Comparison of ENCODE assay signal across 8 cellular contexts in the genomic region with DNA sequence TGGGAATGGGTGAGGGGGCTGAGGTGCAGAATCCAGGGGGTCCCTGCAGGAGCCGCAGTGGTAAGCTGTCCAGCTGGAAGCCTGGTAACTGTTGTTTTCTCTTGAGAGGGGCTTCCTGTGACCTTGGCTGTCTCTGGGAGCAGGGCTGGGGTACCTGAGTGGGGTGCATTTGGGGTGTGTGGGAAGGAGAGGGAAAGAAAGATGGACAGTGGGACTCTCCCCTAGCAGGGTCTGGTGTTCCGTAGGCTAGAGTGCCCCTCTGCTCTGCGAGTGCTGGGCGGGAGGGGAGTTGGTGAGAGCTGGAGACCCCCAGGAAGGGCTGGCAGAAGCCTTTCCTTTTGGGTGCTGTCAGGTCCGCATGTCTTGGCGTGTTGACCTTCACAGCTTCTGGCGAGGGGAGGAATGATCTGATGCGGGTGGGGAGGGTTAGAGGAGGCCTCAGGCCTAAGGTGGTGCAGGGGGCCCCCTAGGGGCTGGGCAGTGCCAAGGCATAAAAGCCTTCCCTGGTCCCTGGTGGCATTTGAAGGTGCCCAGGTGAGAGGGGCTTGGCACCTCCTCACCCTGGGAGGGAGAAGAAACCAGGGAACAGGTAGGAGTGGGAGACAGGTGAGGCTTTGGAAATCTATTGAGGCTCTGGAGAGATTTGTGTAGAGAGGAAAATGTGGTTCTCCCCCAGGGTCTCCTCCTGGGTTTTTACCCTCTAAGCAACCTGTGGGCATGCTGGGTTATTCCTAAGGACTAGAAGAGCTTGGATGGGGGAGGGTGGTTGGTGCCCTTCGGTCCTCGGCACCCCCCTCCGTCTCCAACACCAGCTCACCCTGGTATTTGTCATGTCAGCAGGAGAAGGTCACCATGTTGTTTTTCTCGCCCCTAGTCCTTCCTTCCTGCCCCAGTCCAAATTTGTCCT. TPM values are rescaled to one million over a fixed set of nuclear protein-coding genes. Genes with fewer than 3 reads are reported as not detected.
DNase-seq lines count a peak whose midpoint lies in the region; ATAC-seq, FAIRE-seq and TF ChIP-seq lines count a peak whose summit lies in the region.

No MANE protein-coding gene starts in this region.

- peaks cover 49% of the 10 kb centered on the region for H3K36me3 ChIP-seq in bronchial epithelial cell (ENCODE audit: control insufficient read depth, insufficient read depth, low read length)

- no peak for FAIRE-seq in bronchial epithelial cell (lab: Jason Lieb, UNC)

- peak; percentile 97 for TF ChIP-seq CTCF in bronchial epithelial cell (IDR thresholded peaks at IDR 0.05; ENCODE audit: insufficient read depth, low read length, severe bottlenecking)

- no peaks in the 10 kb centered on the region for H3K27me3 ChIP-seq in bronchial epithelial cell (ENCODE audit: control insufficient read depth, insufficient read depth, low read length)

- ATAC-seq in left colon = peak; percentile 40
- ATAC-seq in GM21737 (IDR thresholded peaks at IDR 0.05; ENCODE audit: unreplicated experiment) = no peak

- peak; percentile 62 for DNase-seq in SIG-M5 treated with dmso at 0.1 percent for 504 hours (lab: John Stamatoyannopoulos, UW; ENCODE audit: unreplicated experiment)
- no peak for DNase-seq in SIG-M5 (lab: John Stamatoyannopoulos, UW)
- peak; percentile 60 for DNase-seq in LoVo (ENCODE audit: low spot score)
- DNase-seq in T-helper 9 cell = peak; percentile 16
- peak; percentile 60 for DNase-seq in bronchial epithelial cell (ENCODE audit: low read depth)
- peak; percentile 76 to 82 for DNase-seq in left colon
- DNase-seq in stimulated activated CD4-positive, alpha-beta T cell treated with anti-CD3 and anti-CD28 coated beads, TNF-alpha, amount 100 ng/mL, for 24 hours (ENCODE audit: low read depth in 3 of 3) = peak; percentile 27 to 56 (median 32)

- intact Hi-C loops in left colon (cut with DNase I, micrococcal nuclease) = no loop called here

- peak overlapping the region; percentile 94 for H3K4me3 ChIP-seq in bronchial epithelial cell (ENCODE audit: low read depth, low read length)

RNA-seq across cellular contexts. Expression of gene VEGFA, which starts 3.3 kb away (rescaled TPM):
- total RNA-seq in bronchial epithelial cell (391 and 496 TPM in 2 replicates), left colon (100 to 1,000 TPM; 107 to 110 TPM)
